ENCODE assay signal across 13 cellular contexts in the genomic region with DNA sequence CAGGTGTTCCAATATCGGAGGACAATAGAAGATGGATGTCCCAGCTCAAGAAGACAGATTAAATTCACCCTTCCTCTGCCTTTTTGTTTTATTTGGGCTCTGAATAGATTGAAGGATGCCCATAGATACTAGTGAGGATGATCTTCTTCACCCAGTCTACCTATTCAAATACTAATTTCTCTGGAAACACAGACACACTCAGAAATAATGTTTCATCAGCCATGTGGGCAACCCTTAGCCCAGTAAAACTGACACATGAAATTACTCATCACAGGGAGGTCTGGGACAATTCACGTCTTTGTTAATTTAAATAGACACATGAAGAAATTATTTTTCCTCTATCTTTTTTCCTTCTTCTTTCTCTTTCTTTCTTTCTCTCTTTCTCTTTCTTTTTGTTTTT. TPM values are rescaled to one million over a fixed set of nuclear protein-coding genes. Genes with fewer than 3 reads are reported as not detected.
A peak's percentile ranks its signal among the peaks of the same experiment; 100 is the strongest.
DNase-seq lines count a peak whose midpoint lies in the region; ATAC-seq and TF ChIP-seq lines count a peak whose summit lies in the region.
"Not testable (repeated sequence)": the region's sequence is repeated elsewhere in the genome, so short reads cannot be mapped to it uniquely, and the experiment has no call there.
"Had no signal": no experiment of that assay in that cellular context is flagged by ENCODE, and none has a peak within 500 bp of the region (broad histone marks: within the 10 kb centered on the region; RNA-seq: fewer than 3 reads in every experiment).

No MANE protein-coding gene starts in this region.

- not testable (repeated sequence) for H4K91ac ChIP-seq in trophoblast cell (ENCODE audit: low read depth, low read length)

- H3K27ac Mint-ChIP-seq in activated T-cell treated with anti-CD3 and anti-CD28 coated beads, Interleukin-2, amount 50 U/mL, for 72 hours = peak overlapping the region; percentile 4

- TF ChIP-seq CTCF in PC-3 (conservative IDR thresholded peaks at IDR 0.05; ENCODE audit: low read depth, low read length) = not testable (repeated sequence)

- H2AFZ ChIP-seq in ACC112 (ENCODE audit: low read length, unreplicated experiment) = peak overlapping the region; percentile 33
- peak overlapping the region; percentile 20 for H2AFZ ChIP-seq in PC-3 (ENCODE audit: low read length)
- not testable (repeated sequence) for H2AFZ ChIP-seq in trophoblast cell (ENCODE audit: insufficient read depth, low read length, poor library complexity)

- intact Hi-C loops in PC-3 (cut with micrococcal nuclease) = loop anchor here (2.0 kb wide), 1 partner anchor 13 kb away; no protein-coding TSS in a partner anchor

- not testable (repeated sequence) for H3K36me3 Mint-ChIP-seq in activated T-cell treated with anti-CD3 and anti-CD28 coated beads, Interleukin-2, amount 50 U/mL, for 72 hours (ENCODE audit: insufficient read depth in 2 of 2)

- ATAC-seq in PC-3 = peak; percentile 57
- ATAC-seq in activated T-cell treated with anti-CD3 and anti-CD28 coated beads, Interleukin-2, amount 50 U/mL, for 72 hours (replicated peaks in 1 of 2) = not testable (repeated sequence)

- CTCF ChIA-PET in PC-3 (lab: Charles Lee) = interaction anchor here (1.3 kb wide), 2 partner anchors 13 to 143 kb away, joined by 3 to 6 read pairs; no protein-coding TSS in a partner anchor

- H3K18ac ChIP-seq in trophoblast cell (ENCODE audit: low read length) = not testable (repeated sequence)

- peak overlapping the region in 1 of 2 donors; percentile 58 for H3K4me3 Mint-ChIP-seq in activated T-cell treated with anti-CD3 and anti-CD28 coated beads, Interleukin-2, amount 50 U/mL, for 72 hours

- not testable (repeated sequence) for H4K8ac ChIP-seq in trophoblast cell (ENCODE audit: low read depth, low read length)

- H3F3A ChIP-seq in PC-3 (ENCODE audit: low read length, unreplicated experiment) = not testable (repeated sequence)

- H3K27ac ChIP-seq in ACC112 (ENCODE audit: low read depth, low read length); trophoblast cell (ENCODE audit: low read depth, low read length): not testable (repeated sequence)
- H3K27ac ChIP-seq in PC-3 (ENCODE audit: low read length) = peak overlapping the region; percentile 14

- not testable (repeated sequence) for H3K27me3 Mint-ChIP-seq in activated T-cell treated with anti-CD3 and anti-CD28 coated beads, Interleukin-2, amount 50 U/mL, for 72 hours (ENCODE audit: low read depth)

- H3K9me2 ChIP-seq in PC-3 (replicated peaks; ENCODE audit: low read length) = not testable (repeated sequence)

- H4K20me1 ChIP-seq in PC-3 (ENCODE audit: low read length) = not testable (repeated sequence)

- not testable (repeated sequence) for H3K4me1 ChIP-seq in ACC112 (ENCODE audit: control insufficient read depth, insufficient read depth, low read length, unreplicated experiment); trophoblast cell (ENCODE audit: control insufficient read depth in 1 of 2, insufficient read depth in 2 of 2, low read length in 2 of 2)
- H3K4me1 ChIP-seq in PC-3 (ENCODE audit: insufficient read depth, low read length) = peaks cover 10% of the 10 kb centered on the region

- H3K4me1 Mint-ChIP-seq in activated T-cell treated with anti-CD3 and anti-CD28 coated beads, Interleukin-2, amount 50 U/mL, for 72 hours (ENCODE audit: low read depth) = peaks cover 26% of the 10 kb centered on the region

- H3K79me2 ChIP-seq in ACC112 (ENCODE audit: control insufficient read depth, insufficient read depth, low read length, unreplicated experiment); PC-3 (ENCODE audit: low read length); trophoblast cell (ENCODE audit: control insufficient read depth, insufficient read depth, low read length, poor library complexity): not testable (repeated sequence)

- H4K12ac ChIP-seq in trophoblast cell (ENCODE audit: low read depth, low read length) = not testable (repeated sequence)

- H2BK5ac ChIP-seq in trophoblast cell (ENCODE audit: low read depth, low read length, poor library complexity) = not testable (repeated sequence)

- H3K4me2 ChIP-seq in PC-3 (ENCODE audit: low read length) = peak overlapping the region; percentile 57
- H3K4me2 ChIP-seq in trophoblast cell (ENCODE audit: low read length) = not testable (repeated sequence)

- not testable (repeated sequence) for H3K79me1 ChIP-seq in trophoblast cell (ENCODE audit: low read length)

- H2AK5ac ChIP-seq in trophoblast cell (ENCODE audit: low read length) = not testable (repeated sequence)

- not testable (repeated sequence) for H3K23ac ChIP-seq in trophoblast cell (ENCODE audit: low read length)

- POLR2A ChIA-PET in PC-3 (lab: Charles Lee; ENCODE audit: unreplicated experiment) = not testable (repeated sequence)

- H3K27me3 ChIP-seq in ACC112 (ENCODE audit: insufficient read depth, low read length); PC-3 (ENCODE audit: low read length); trophoblast cell (ENCODE audit: insufficient read depth, low read length): not testable (repeated sequence)

- not testable (repeated sequence) for H3K14ac ChIP-seq in trophoblast cell (ENCODE audit: low read length)

- H3K4ac ChIP-seq in trophoblast cell (ENCODE audit: low read depth, low read length) = not testable (repeated sequence)

- BruUV-seq in PC-3 (replicated peaks; lab: Mats Ljungman, UMichigan) = not testable (repeated sequence)

- not testable (repeated sequence) for H3K4me3 ChIP-seq in ACC112 (ENCODE audit: low read depth, low read length); trophoblast cell (ENCODE audit: low read depth, low read length)
- peak overlapping the region; percentile 4; the same call in 1 of the 2 replicates for H3K4me3 ChIP-seq in PC-3 (ENCODE audit: low read length)

- H3K36me3 ChIP-seq in ACC112 (ENCODE audit: insufficient read depth, low read length); PC-3 (ENCODE audit: low read depth, low read length); trophoblast cell (ENCODE audit: control insufficient read depth in 1 of 2, insufficient read depth in 2 of 2, low read length in 2 of 2): not testable (repeated sequence)

- H3K9me3 ChIP-seq in PC-3 (ENCODE audit: low read length); trophoblast cell (ENCODE audit: insufficient read depth, low read depth, low read length): not testable (repeated sequence)

- not testable (repeated sequence) for H3K9me3 Mint-ChIP-seq in activated T-cell treated with anti-CD3 and anti-CD28 coated beads, Interleukin-2, amount 50 U/mL, for 72 hours

- H2BK120ac ChIP-seq in trophoblast cell (ENCODE audit: insufficient read depth, low read length, poor library complexity) = not testable (repeated sequence)

- H2BK12ac ChIP-seq in trophoblast cell (ENCODE audit: low read length) = not testable (repeated sequence)

- H3K9ac ChIP-seq in PC-3 (ENCODE audit: low read length); trophoblast cell (ENCODE audit: low read length): not testable (repeated sequence)

- no CpG with 5 or more reads among the region's 2 CpGs for WGBS in trophoblast cell (ENCODE audit: extremely low coverage, insufficient coverage, insufficient read length)

- DNase-seq in ELR (ENCODE audit: low read depth) (peak; percentile 20), PC-3 (peak; percentile 83), RKO (ENCODE audit: low spot score) (peak; percentile 5), trophoblast cell (peak; percentile 12 to 52)
- not testable (repeated sequence) for DNase-seq in activated T-cell treated with anti-CD3 and anti-CD28 coated beads, Interleukin-2, amount 50 U/mL, for 72 hours

RNA-seq across cellular contexts. Expression of gene SFTPD, which starts 33.1 kb away (rescaled TPM):
- total RNA-seq in PC-3 (2014; rRNA removed) = not detected in 2 replicates
- not detected for total RNA-seq in activated T-cell treated with anti-CD3 and anti-CD28 coated beads, Interleukin-2, amount 50 U/mL, for 72 hours
- 0.14 and 0.19 TPM in 2 replicates for polyA plus RNA-seq in trophoblast cell (2013)
- total RNA-seq: A172; CD4-positive, alpha-beta memory T cell; CD4-positive, CD25-positive, alpha-beta regulatory T cell; CD8-positive, alpha-beta memory T cell; G401 had no signal
- polyA plus RNA-seq: AG04450; CD4-positive, alpha-beta memory T cell; CD4-positive, CD25-positive, alpha-beta regulatory T cell; CD8-positive, alpha-beta memory T cell; GM12878 had no signal
